10 cellular contexts compared by ENCODE assay signal in the genomic region with DNA sequence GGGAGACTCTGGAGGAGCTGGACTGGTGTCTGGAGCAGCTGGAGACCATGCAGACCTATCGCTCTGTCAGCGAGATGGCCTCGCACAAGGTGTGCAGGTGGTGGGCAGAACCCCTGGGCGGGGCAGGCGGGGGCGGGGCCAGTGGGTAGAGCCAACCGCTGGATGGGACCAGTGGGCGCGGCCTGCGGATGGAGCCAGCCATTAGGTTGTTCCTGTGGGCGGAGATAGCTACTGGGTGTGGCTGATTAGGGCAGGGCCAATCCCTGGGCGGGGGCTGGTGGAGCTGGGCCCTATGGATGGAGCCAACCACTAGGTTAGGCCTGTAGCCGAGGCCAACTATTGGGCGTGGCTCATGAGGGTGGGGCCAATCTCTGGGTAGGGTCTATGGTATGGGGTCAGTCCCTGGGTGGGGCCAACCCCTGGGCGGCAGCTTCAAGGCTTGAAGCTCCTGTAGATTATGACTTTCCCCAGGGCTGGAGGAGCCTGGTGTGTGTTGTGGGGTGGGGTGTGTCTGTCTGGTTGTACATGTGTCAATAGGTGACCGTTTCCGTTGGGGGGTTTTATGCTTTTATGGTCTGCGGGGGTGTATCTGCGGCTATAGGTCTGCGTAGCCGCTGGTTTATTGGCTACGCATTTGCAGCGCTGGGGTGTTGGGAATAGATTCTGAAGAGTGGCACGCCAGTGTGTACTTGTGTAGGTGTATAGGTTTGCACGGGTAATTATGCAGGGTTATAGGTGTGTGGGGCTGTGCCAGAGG. TPM values are rescaled to one million over a fixed set of nuclear protein-coding genes. Genes with fewer than 3 reads are reported as not detected.
DNase-seq lines count a peak whose midpoint lies in the region; ATAC-seq and TF ChIP-seq lines count a peak whose summit lies in the region.
"Had no signal": no experiment of that assay in that cellular context is flagged by ENCODE, and none has a peak within 500 bp of the region (broad histone marks: within the 10 kb centered on the region; RNA-seq: fewer than 3 reads in every experiment).

No MANE protein-coding gene starts in this region.

- no peaks in the 10 kb centered on the region for H4K20me1 ChIP-seq in OCI-LY7 (ENCODE audit: insufficient read depth, low read length)

- H3K27ac Mint-ChIP-seq in activated T-cell treated with anti-CD3 and anti-CD28 coated beads, Interleukin-2, amount 50 U/mL, for 24 hours, result no peak overlapping the region

- H3K9me3 Mint-ChIP-seq in activated T-cell treated with anti-CD3 and anti-CD28 coated beads, Interleukin-2, amount 50 U/mL, for 24 hours, result no peaks in the 10 kb centered on the region

- no peaks in the 10 kb centered on the region for H3K79me2 ChIP-seq in OCI-LY7 (ENCODE audit: insufficient read depth, low read depth, low read length)

- no TSS peak for BruUV-seq in OCI-LY7 (replicated peaks; lab: Mats Ljungman, UMichigan)

- no peaks in the 10 kb centered on the region for H3K27me3 ChIP-seq in BE2C
- H3K27me3 ChIP-seq: ovary had no signal

- no peak overlapping the region for H3K4me3 Mint-ChIP-seq in activated T-cell treated with anti-CD3 and anti-CD28 coated beads, Interleukin-2, amount 50 U/mL, for 24 hours

- H3K4me1 ChIP-seq in BE2C, result no peaks in the 10 kb centered on the region; the same call in 1 of the 2 replicates
- no peaks in the 10 kb centered on the region for H3K4me1 ChIP-seq in OCI-LY7 (ENCODE audit: insufficient read depth, low read length, poor library complexity, severe bottlenecking)

- intact Hi-C loops in OCI-LY7 (cut with micrococcal nuclease; ENCODE audit: unreplicated experiment), result no loop called here

- peaks cover 4% of the 10 kb centered on the region for H3K36me3 Mint-ChIP-seq in activated T-cell treated with anti-CD3 and anti-CD28 coated beads, Interleukin-2, amount 50 U/mL, for 24 hours (ENCODE audit: low read depth)

- DNase-seq in BE2C (peak; percentile 71), Daoy (ENCODE audit: low read depth) (peak; percentile 60), OCI-LY7 (ENCODE audit: low spot score) (peak; percentile 61), epidermal melanocyte (ENCODE audit: insufficient read length, low spot score) (peak; percentile 17), occipital lobe (lab: John Stamatoyannopoulos, UW) (no peak)
- DNase-seq in activated T-cell treated with anti-CD3 and anti-CD28 coated beads, Interleukin-2, amount 50 U/mL, for 24 hours, result no peak
- DNase-seq: DMS79, ovary had no signal

- peaks cover 2% of the 10 kb centered on the region for H3K4me1 Mint-ChIP-seq in activated T-cell treated with anti-CD3 and anti-CD28 coated beads, Interleukin-2, amount 50 U/mL, for 24 hours (ENCODE audit: low read depth)

- no peaks in the 10 kb centered on the region for H3K9me2 ChIP-seq in OCI-LY7 (ENCODE audit: insufficient read depth, low read length)

- H2AFZ ChIP-seq in OCI-LY7 (ENCODE audit: low read length), result no peak overlapping the region

- H3K4me2 ChIP-seq in OCI-LY7 (ENCODE audit: low read length), result no peak overlapping the region

- H3K4me3 ChIP-seq in BE2C (ENCODE audit: low read depth, low read length) (no peak overlapping the region), OCI-LY7 (ENCODE audit: low read depth, low read length, poor library complexity, severe bottlenecking) (no peak overlapping the region)
- H3K4me3 ChIP-seq: ovary had no signal

- H3K36me3 ChIP-seq in BE2C (no peaks in the 10 kb centered on the region), OCI-LY7 (ENCODE audit: insufficient read depth, low read length) (peaks cover 64% of the 10 kb centered on the region)
- H3K36me3 ChIP-seq: ovary had no signal

- POLR2A ChIA-PET in OCI-LY7 (lab: Charles Lee), result interaction anchor here (0.6 kb wide), 1 partner anchor 179 kb away, joined by 6 read pairs; no protein-coding TSS in a partner anchor

- H3K27me3 Mint-ChIP-seq in activated T-cell treated with anti-CD3 and anti-CD28 coated beads, Interleukin-2, amount 50 U/mL, for 24 hours, result peaks cover 3% of the 10 kb centered on the region

- H3K27ac ChIP-seq in OCI-LY7 (ENCODE audit: low read depth, low read length, poor library complexity, severe bottlenecking), result no peak overlapping the region
- H3K27ac ChIP-seq: ovary had no signal

- CTCF ChIA-PET in OCI-LY7 (lab: Charles Lee; ENCODE audit: unreplicated experiment), result interaction anchor here (0.5 kb wide), 1 partner anchor 53 kb away, joined by 3 read pairs; no protein-coding TSS in a partner anchor

- ATAC-seq in GM18907 (IDR thresholded peaks at IDR 0.05; ENCODE audit: unreplicated experiment) (no peak), HG02678 (IDR thresholded peaks at IDR 0.05; ENCODE audit: unreplicated experiment) (no peak)

- H3K9me3 ChIP-seq in BE2C, result no peaks in the 10 kb centered on the region
- H3K9me3 ChIP-seq in OCI-LY7 (ENCODE audit: low read length), result no peaks in the 10 kb centered on the region
- H3K9me3 ChIP-seq: ovary had no signal

- TF ChIP-seq CTCF in BE2C (IDR thresholded peaks at IDR 0.05; ENCODE audit: low read depth, low read length) (no peak), OCI-LY7 (conservative IDR thresholded peaks at IDR 0.05; ENCODE audit: low read length) (no peak)

RNA-seq across cellular contexts. Expression of a gene that starts 30.7 kb away (rescaled TPM):
- 7.6 TPM for polyA plus RNA-seq in BE2C (2012; ENCODE audit: insufficient read depth, insufficient read length, low read depth)
- total RNA-seq in Daoy (2014; rRNA removed; shearing (Covaris generic)), result 0.69 and 2.3 TPM in 2 replicates
- 9.4 and 16.4 TPM in 2 replicates for total RNA-seq in OCI-LY7 (2014; rRNA removed; shearing (Covaris generic))
- total RNA-seq in OCI-LY7 (2022), result 42.4 and 45.1 TPM in 2 replicates
- 5.6 TPM for total RNA-seq in occipital lobe

RNA-seq across cellular contexts. Expression of a gene that starts 47.7 kb away (rescaled TPM):
- polyA plus RNA-seq in BE2C (2012; ENCODE audit: insufficient read depth, insufficient read length, low read depth), result 428 TPM
- total RNA-seq in Daoy (2014; rRNA removed; shearing (Covaris generic)), result 361 and 401 TPM in 2 replicates
- total RNA-seq in OCI-LY7 (2014; rRNA removed; shearing (Covaris generic)), result 332 and 345 TPM in 2 replicates
- total RNA-seq in OCI-LY7 (2022) (269 and 271 TPM in 2 replicates), occipital lobe (43.7 TPM)

RNA-seq across cellular contexts. Expression of a gene that starts 52.1 kb away (rescaled TPM):
- polyA plus RNA-seq in BE2C (2012; ENCODE audit: insufficient read depth, insufficient read length, low read depth), result 258 TPM
- total RNA-seq in Daoy (2014; rRNA removed; shearing (Covaris generic)), result 92.3 and 99.8 TPM in 2 replicates
- 65.9 and 68.9 TPM in 2 replicates for total RNA-seq in OCI-LY7 (2014; rRNA removed; shearing (Covaris generic))
- total RNA-seq in OCI-LY7 (2022) (64.9 and 93.5 TPM in 2 replicates), occipital lobe (32.9 TPM)

Comparison
In these comparisons a context has a peak if more than half of its experiments do, and no peak if none do; other contexts are left out.
1. DNase-seq: peak in BE2C (single experiment), Daoy (single experiment), OCI-LY7 (single experiment) and epidermal melanocyte (single experiment); none in occipital lobe (single experiment) and activated T-cell treated with anti-CD3 and anti-CD28 coated beads, Interleukin-2, amount 50 U/mL, for 24 hours (single experiment).